28 cellular contexts compared by ENCODE assay signal in genomic region chr10:49072166-49072885, GRCh38. TPM values are rescaled to one million over a fixed set of nuclear protein-coding genes. Genes with fewer than 3 reads are reported as not detected.
A peak's percentile ranks its signal among the peaks of the same experiment; 100 is the strongest.
DNase-seq lines count a peak whose midpoint lies in the region; ATAC-seq and TF ChIP-seq lines count a peak whose summit lies in the region.
"Had no signal": no experiment of that assay in that cellular context is flagged by ENCODE, and none has a peak within 500 bp of the region (broad histone marks: within the 10 kb centered on the region; RNA-seq: fewer than 3 reads in every experiment).

No MANE protein-coding gene starts in this region.

- H3K27me3 ChIP-seq in H9 (ENCODE audit: insufficient read depth, low read length) (no peaks in the 10 kb centered on the region), adrenal gland (no peaks in the 10 kb centered on the region), neural progenitor cell (no peaks in the 10 kb centered on the region), SJCRH30 (no peaks in the 10 kb centered on the region), WERI-Rb-1 (ENCODE audit: insufficient read depth, low read depth, severe bottlenecking) (peaks cover 4% of the 10 kb centered on the region)
- H3K27me3 ChIP-seq: BLaER1 treated with 17β-estradiol and CSF1 and Interleukin-3, amounts not matched to agents 10 nM and 100 nM; Peyer's patch had no signal

- intact Hi-C loops in adrenal gland (cut with DNase I) (no loop called here), cardiac septum (cut with DNase I) (no loop called here)

- H3K9me3 ChIP-seq in H9 (ENCODE audit: control insufficient read depth, low read depth, low read length) (no peaks in the 10 kb centered on the region), adrenal gland (replicated peaks in 1 of 3) (no peaks in the 10 kb centered on the region), neural progenitor cell (ENCODE audit: low read depth) (no peaks in the 10 kb centered on the region), SJCRH30 (replicated peaks) (no peaks in the 10 kb centered on the region), WERI-Rb-1 (ENCODE audit: severe bottlenecking) (no peaks in the 10 kb centered on the region)
- H3K9me3 ChIP-seq: Peyer's patch, SK-N-SH had no signal

- no peak overlapping the region for H4K8ac ChIP-seq in H9 (replicated peaks; ENCODE audit: insufficient read length, low read depth, low read length)

- no peak overlapping the region for H3K23ac ChIP-seq in H9 (ENCODE audit: insufficient read length, low read depth, low read length)

- H2BK12ac ChIP-seq in H9 (ENCODE audit: insufficient read length, low read depth, low read length) = no peak overlapping the region

- no peak for TF ChIP-seq POLR2A in adrenal gland (IDR thresholded peaks at IDR 0.05)

- H3K14ac ChIP-seq in H9 (ENCODE audit: insufficient read depth, low read length) = no peak overlapping the region

- H3K9ac ChIP-seq in H9 (ENCODE audit: extremely low read depth, insufficient read length, low read length) (no peak overlapping the region), neural progenitor cell (no peak overlapping the region)
- H3K9ac ChIP-seq: BLaER1 treated with 17β-estradiol and CSF1 and Interleukin-3, amounts not matched to agents 10 nM and 100 nM; SK-N-SH had no signal

- no peak overlapping the region for H3T11ph ChIP-seq in H9 (ENCODE audit: low read length)

- ATAC-seq in GM18511 (IDR thresholded peaks at IDR 0.05; ENCODE audit: unreplicated experiment) = no peak
- ATAC-seq: HCT116 had no signal

- H3K79me2 ChIP-seq in H9 (ENCODE audit: insufficient read depth, low read length) (no peaks in the 10 kb centered on the region), neural progenitor cell (ENCODE audit: low read depth) (no peaks in the 10 kb centered on the region)

- H3K4me2 ChIP-seq in H9 (ENCODE audit: insufficient read depth, insufficient read length, low read length) (no peak overlapping the region), neural progenitor cell (no peak overlapping the region)
- H3K4me2 ChIP-seq: BLaER1 treated with 17β-estradiol and CSF1 and Interleukin-3, amounts not matched to agents 10 nM and 100 nM; SK-N-SH had no signal

- H3K4ac ChIP-seq in H9 (ENCODE audit: low read depth, low read length) = no peak overlapping the region

- no peak overlapping the region for H3K56ac ChIP-seq in H9 (ENCODE audit: insufficient read length, low read depth, low read length)

- H3K9me3 Mint-ChIP-seq in H9 = peaks cover 0 to 2% of the 10 kb centered on the region in 2 experiments; a peak in 1 of 5 replicates
- H3K9me3 Mint-ChIP-seq in neural progenitor cell = peaks cover 7% of the 10 kb centered on the region

- no peak overlapping the region for H2BK15ac ChIP-seq in H9 (ENCODE audit: low read depth, low read length)

- no peaks in the 10 kb centered on the region; a peak in 1 of 7 replicates for H3K36me3 Mint-ChIP-seq in H9 (ENCODE audit: insufficient read depth in 1 of 3, low read depth in 3 of 3)
- H3K36me3 Mint-ChIP-seq in neural progenitor cell = peaks cover 7% of the 10 kb centered on the region
- H3K36me3 Mint-ChIP-seq: CD4-positive, alpha-beta memory T cell had no signal

- H3K36me3 ChIP-seq in adrenal gland (replicated peaks in 1 of 2) (no peaks in the 10 kb centered on the region), neural progenitor cell (no peaks in the 10 kb centered on the region), SJCRH30 (no peaks in the 10 kb centered on the region), WERI-Rb-1 (no peaks in the 10 kb centered on the region)
- H3K36me3 ChIP-seq: BLaER1 treated with 17β-estradiol and CSF1 and Interleukin-3, amounts not matched to agents 10 nM and 100 nM; Peyer's patch had no signal

- H3K4me1 Mint-ChIP-seq in H9 (no peaks in the 10 kb centered on the region), neural progenitor cell (peaks cover 13% of the 10 kb centered on the region)
- H3K4me1 Mint-ChIP-seq: CD4-positive, alpha-beta memory T cell had no signal

- H3K4me3 ChIP-seq in adrenal gland (no peak overlapping the region), neural progenitor cell (no peak overlapping the region), SJCRH30 (no peak overlapping the region), WERI-Rb-1 (ENCODE audit: low read depth, low read length) (no peak overlapping the region)
- H3K4me3 ChIP-seq: BLaER1 treated with 17β-estradiol and CSF1 and Interleukin-3, amounts not matched to agents 10 nM and 100 nM; Peyer's patch had no signal

- H4K91ac ChIP-seq in H9 (ENCODE audit: insufficient read length, low read depth, low read length) = no peak overlapping the region

- H2AK5ac ChIP-seq in H9 (ENCODE audit: insufficient read length, low read length) = no peak overlapping the region

- H4K20me1 ChIP-seq in H9 (ENCODE audit: control insufficient read depth, insufficient read depth, insufficient read length) (no peaks in the 10 kb centered on the region), neural progenitor cell (ENCODE audit: low read depth) (no peaks in the 10 kb centered on the region)
- H4K20me1 ChIP-seq: BLaER1 treated with 17β-estradiol and CSF1 and Interleukin-3, amounts not matched to agents 10 nM and 100 nM had no signal

- peak; percentile 13 for DNase-seq in H9
- peak in 2 of 7 donors; percentile 19 to 45 for DNase-seq in adrenal gland
- peak; percentile 52 for DNase-seq in islet precursor cell
- DNase-seq in neural progenitor cell (ENCODE audit: low spot score) = no peak
- no peak for DNase-seq in SJCRH30
- DNase-seq in WERI-Rb-1 = no peak
- no peak for DNase-seq in cardiac septum (ENCODE audit: low spot score)
- DNase-seq: AML-193; Caco-2; CD4-positive, alpha-beta memory T cell; DMS 273 treated with DMSO at 0.1 percent for 48 hours; DMS79 treated with DMSO at 0.1 percent for 48 hours; GF-D8; Karpas-422; NCI-H1092; NCI-H1417 treated with DMSO at 0.1 percent for 48 hours; NCI-H1694 treated with DMSO at 0.1 percent for 48 hours; NCI-H2081; NCI-H2227 treated with DMSO at 0.1 percent for 48 hours; NCI-H510A; NCI-H69; Peyer's patch; SIG-M5; SK-N-SH had no signal

- H2BK5ac ChIP-seq in H9 (ENCODE audit: insufficient read length, low read length) = no peak overlapping the region

- WGBS in H9 (ENCODE audit: extremely low coverage, insufficient read length, low lambda C conversion rate) = no CpG with 5 or more reads among the region's 4 CpGs
- 64 to 78% (median 72%) methylated on average over 4 of the region's 4 CpGs for WGBS in adrenal gland, 4 donors

- no peak overlapping the region for H3K18ac ChIP-seq in H9 (ENCODE audit: insufficient read length, low read depth, low read length)

- H3K23me2 ChIP-seq in H9 (ENCODE audit: insufficient read length, low read depth, low read length, poor library complexity, severe bottlenecking) = no peaks in the 10 kb centered on the region

- H4K5ac ChIP-seq in H9 (ENCODE audit: insufficient read length, low read depth, low read length) = no peak overlapping the region

- H2BK20ac ChIP-seq in H9 (ENCODE audit: low read depth, low read length, poor library complexity, severe bottlenecking) = no peak overlapping the region

- no peak overlapping the region; a peak in 1 of 5 replicates for H3K4me3 Mint-ChIP-seq in H9
- no peak overlapping the region for H3K4me3 Mint-ChIP-seq in neural progenitor cell
- H3K4me3 Mint-ChIP-seq: CD4-positive, alpha-beta memory T cell had no signal

- H3K27ac Mint-ChIP-seq in H9 = no peak overlapping the region
- peak overlapping the region; percentile 16 for H3K27ac Mint-ChIP-seq in neural progenitor cell
- H3K27ac Mint-ChIP-seq: CD4-positive, alpha-beta memory T cell had no signal

- no peaks in the 10 kb centered on the region for H3F3A ChIP-seq in neural progenitor cell (ENCODE audit: low read depth)

- H3K4me1 ChIP-seq in H9 (ENCODE audit: insufficient read depth, low read length) (no peaks in the 10 kb centered on the region), adrenal gland (replicated peaks in 1 of 2) (peaks cover 38 to 58% of the 10 kb centered on the region in 2 donors), neural progenitor cell (no peaks in the 10 kb centered on the region), SJCRH30 (no peaks in the 10 kb centered on the region)
- H3K4me1 ChIP-seq: Caco-2, Peyer's patch had no signal

- H2BK120ac ChIP-seq in H9 (ENCODE audit: low read depth, low read length, poor library complexity, severe bottlenecking) = no peak overlapping the region

- no peak for TF ChIP-seq CTCF in H9 (conservative IDR thresholded peaks at IDR 0.05)
- TF ChIP-seq CTCF in adrenal gland (IDR thresholded peaks at IDR 0.05) = no peak
- no peak for TF ChIP-seq CTCF in neural progenitor cell (IDR thresholded peaks at IDR 0.05)
- TF ChIP-seq CTCF in WERI-Rb-1 (IDR thresholded peaks at IDR 0.05; ENCODE audit: low read depth, low read length) = no peak

- H2AFZ ChIP-seq in H9 (ENCODE audit: low read length) (no peak overlapping the region), neural progenitor cell (replicated peaks) (no peak overlapping the region)

- no peaks in the 10 kb centered on the region for H3K27me3 Mint-ChIP-seq in H9 (ENCODE audit: low read depth)
- H3K27me3 Mint-ChIP-seq in neural progenitor cell (ENCODE audit: insufficient read depth, low read depth) = peaks cover 10% of the 10 kb centered on the region

- no peaks in the 10 kb centered on the region for H3K79me1 ChIP-seq in H9 (ENCODE audit: insufficient read depth, low read depth, low read length, poor library complexity, severe bottlenecking)

- H3K27ac ChIP-seq in H9 (ENCODE audit: insufficient read length, low read depth, low read length) (no peak overlapping the region), adrenal gland (peak overlapping the region in 4 of 5 donors; percentile 12 to 91 (median 78)), neural progenitor cell (no peak overlapping the region), SJCRH30 (no peak overlapping the region), WERI-Rb-1 (no peak overlapping the region)
- H3K27ac ChIP-seq: BLaER1 treated with 17β-estradiol and CSF1 and Interleukin-3, amounts not matched to agents 10 nM and 100 nM; HL-60; Peyer's patch had no signal

RNA-seq across cellular contexts. Expression of gene VSTM4, which starts 43.0 kb away (rescaled TPM):
- 0.35 and 0.44 TPM in 2 replicates for total RNA-seq in H9 (2021)
- 100 to 1,000 TPM in 2 of 8 donors, 10 to 100 TPM in 6; 57.9 to 136 (median 78.6) TPM for total RNA-seq in adrenal gland
- polyA plus RNA-seq in adrenal gland = 10 to 100 TPM; 15.1 to 57.1 (median 23.6) TPM
- 0.92 and 1.2 TPM in 2 replicates for total RNA-seq in neural progenitor cell (ENCODE audit: low replicate concordance)
- 7.1 and 7.2 TPM in 2 replicates for total RNA-seq in SJCRH30 (2014; rRNA removed; shearing (Covaris generic))
- 24.4 TPM for total RNA-seq in cardiac septum
- total RNA-seq: Caco-2; CD4-positive, alpha-beta memory T cell had no signal
- polyA plus RNA-seq: CD4-positive, alpha-beta memory T cell had no signal

Comparison
In these comparisons a context has a peak if more than half of its experiments do, and no peak if none do; other contexts are left out.
1. DNase-seq: peak in H9 (single experiment) and islet precursor cell (single experiment); none in neural progenitor cell (single experiment), SJCRH30 (0 of 2), WERI-Rb-1 (single experiment) and cardiac septum (single experiment).
2. H3K27ac ChIP-seq: peak in adrenal gland (4 of 5); none in H9 (single experiment), neural progenitor cell (single experiment), SJCRH30 (single experiment) and WERI-Rb-1 (single experiment).